8 cellular contexts compared by ENCODE assay signal in genomic region chr12:104455594-104456416, GRCh38. TPM values are rescaled to one million over a fixed set of nuclear protein-coding genes. Genes with fewer than 3 reads are reported as not detected.
DNase-seq lines count a peak whose midpoint lies in the region; ATAC-seq and TF ChIP-seq lines count a peak whose summit lies in the region.

No MANE protein-coding gene starts in this region.

- ATAC-seq in GM19035 (IDR thresholded peaks at IDR 0.05; ENCODE audit: unreplicated experiment) (no peak), GM18907 (IDR thresholded peaks at IDR 0.05; ENCODE audit: unreplicated experiment) (no peak)

- H3K4me3 ChIP-seq in CD4-positive, alpha-beta memory T cell (ENCODE audit: low read length in 2 of 2): peak overlapping the region; percentile 58 to 72
- peak overlapping the region; percentile 97 for H3K4me3 ChIP-seq in OCI-LY1 (ENCODE audit: low read depth, low read length, poor library complexity, severe bottlenecking)
- peak overlapping the region; percentile 54 for H3K4me3 ChIP-seq in endocrine pancreas (ENCODE audit: control insufficient read depth, insufficient read depth, low read length)
- peak overlapping the region; percentile 74 for H3K4me3 ChIP-seq in neuron (ENCODE audit: low read length)

- DNase-seq in CD4-positive, alpha-beta memory T cell: peak in 1 of 5 donors; percentile 53
- DNase-seq in central memory CD4-positive, alpha-beta T cell: no peak
- no peak for DNase-seq in AML-193 (lab: John Stamatoyannopoulos, UW)

- no peaks in the 10 kb centered on the region for H3K9me2 ChIP-seq in OCI-LY1 (ENCODE audit: low read depth, low read length)

- intact Hi-C loops in CD4-positive, alpha-beta memory T cell (cut with micrococcal nuclease): loop anchor here (1.0 to 5.0 kb wide), 13 partner anchors 29 to 651 kb away; partner anchors contain the start of genes SLC41A2 and WASHC4

- no peaks in the 10 kb centered on the region for H3K27me3 Mint-ChIP-seq in CD4-positive, alpha-beta memory T cell

- H3K27ac ChIP-seq in CD4-positive, alpha-beta memory T cell (ENCODE audit: low read depth, low read length): peak overlapping the region; percentile 83
- H3K27ac ChIP-seq in OCI-LY1 (ENCODE audit: low read depth, low read length, poor library complexity, severe bottlenecking): no peak overlapping the region

- H3K9ac ChIP-seq in OCI-LY1 (ENCODE audit: low read length) (peak overlapping the region; percentile 96; the same call in 1 of the 2 replicates), endocrine pancreas (ENCODE audit: control insufficient read depth, insufficient read depth, low read length) (no peak overlapping the region)

- peaks cover 21% of the 10 kb centered on the region for H3K79me2 ChIP-seq in OCI-LY1 (ENCODE audit: insufficient read depth, low read length)

- H3K4me2 ChIP-seq in OCI-LY1 (ENCODE audit: low read length): peak overlapping the region; percentile 94

- H3K4me3 Mint-ChIP-seq in CD4-positive, alpha-beta memory T cell: peak overlapping the region; percentile 91 to 99 (median 96)

- no peak overlapping the region for H2AFZ ChIP-seq in OCI-LY1 (ENCODE audit: low read length)
- H2AFZ ChIP-seq in neuron (ENCODE audit: low read depth, low read length): peak overlapping the region; percentile 90

- CTCF ChIA-PET in CD4-positive, alpha-beta memory T cell (lab: Charles Lee; ENCODE audit: partially characterized antibody): interaction anchor here (0.9 to 3.7 kb wide), 8 partner anchors 32 to 597 kb away, joined by 3 to 18 read pairs (median 4); no protein-coding TSS in a partner anchor

- no peaks in the 10 kb centered on the region for H3F3A ChIP-seq in OCI-LY1 (ENCODE audit: insufficient read depth, low read length)

- no peak for TF ChIP-seq CTCF in OCI-LY1 (IDR thresholded peaks at IDR 0.05; ENCODE audit: low read length)

- no peaks in the 10 kb centered on the region for H3K9me3 Mint-ChIP-seq in CD4-positive, alpha-beta memory T cell

- no peaks in the 10 kb centered on the region for H4K20me1 ChIP-seq in OCI-LY1 (ENCODE audit: insufficient read depth, low read length)

- peaks cover 0 to 21% of the 10 kb centered on the region in 2 donors for H3K36me3 Mint-ChIP-seq in CD4-positive, alpha-beta memory T cell

- no peaks in the 10 kb centered on the region for H3K27me3 ChIP-seq in CD4-positive, alpha-beta memory T cell (ENCODE audit: insufficient read depth, low read length)
- no peaks in the 10 kb centered on the region for H3K27me3 ChIP-seq in OCI-LY1 (ENCODE audit: insufficient read depth, low read length)
- H3K27me3 ChIP-seq in endocrine pancreas (ENCODE audit: control insufficient read depth, insufficient read depth, low read length): no peaks in the 10 kb centered on the region
- H3K27me3 ChIP-seq in neuron (ENCODE audit: insufficient read depth, low read length): no peaks in the 10 kb centered on the region

- H3K27ac Mint-ChIP-seq in CD4-positive, alpha-beta memory T cell: peak overlapping the region; percentile 53 to 95 (median 90)

- peaks cover 28% of the 10 kb centered on the region for H3K4me1 ChIP-seq in CD4-positive, alpha-beta memory T cell (ENCODE audit: insufficient read depth, low read length)
- H3K4me1 ChIP-seq in OCI-LY1 (ENCODE audit: insufficient read depth, low read length, severe bottlenecking): peaks cover 29% of the 10 kb centered on the region
- no peaks in the 10 kb centered on the region for H3K4me1 ChIP-seq in endocrine pancreas (ENCODE audit: control insufficient read depth, insufficient read depth, low read length)
- peaks cover 30% of the 10 kb centered on the region for H3K4me1 ChIP-seq in neuron (ENCODE audit: insufficient read depth, low read length)

- no peaks in the 10 kb centered on the region for H3K36me3 ChIP-seq in CD4-positive, alpha-beta memory T cell (ENCODE audit: insufficient read depth, low read length)
- H3K36me3 ChIP-seq in OCI-LY1 (ENCODE audit: insufficient read depth, low read length) (no peaks in the 10 kb centered on the region; the same call in 1 of the 2 replicates), endocrine pancreas (ENCODE audit: control insufficient read depth, insufficient read depth, low read length) (no peaks in the 10 kb centered on the region), neuron (ENCODE audit: insufficient read depth, low read length) (no peaks in the 10 kb centered on the region)

- POLR2A ChIA-PET in CD4-positive, alpha-beta memory T cell (lab: Charles Lee; ENCODE audit: partially characterized antibody): interaction anchor here (0.9 to 6.6 kb wide), 13 partner anchors 8 to 264 kb away, joined by 3 to 172 read pairs (median 20); no protein-coding TSS in a partner anchor

- H3K4me1 Mint-ChIP-seq in CD4-positive, alpha-beta memory T cell: peaks cover 22 to 59% (median 32%) of the 10 kb centered on the region in 4 donors

- H3K9me3 ChIP-seq in CD4-positive, alpha-beta memory T cell (ENCODE audit: control insufficient read depth in 1 of 2, low read length in 2 of 2): no peaks in the 10 kb centered on the region
- no peaks in the 10 kb centered on the region for H3K9me3 ChIP-seq in OCI-LY1 (ENCODE audit: low read length)
- no peaks in the 10 kb centered on the region for H3K9me3 ChIP-seq in endocrine pancreas (ENCODE audit: control insufficient read depth, low read length)
- no peaks in the 10 kb centered on the region for H3K9me3 ChIP-seq in neuron (ENCODE audit: low read length)

RNA-seq across cellular contexts. Expression of gene CHST11, which starts 0.9 kb away (rescaled TPM):
- 10 to 100 TPM; 55.1 to 55.8 TPM for total RNA-seq in CD4-positive, alpha-beta memory T cell
- polyA plus RNA-seq in CD4-positive, alpha-beta memory T cell: 10 to 100 TPM; 63.8 to 64.6 TPM
